Comparison of ENCODE assay signal across 8 cellular contexts in the genomic region with DNA sequence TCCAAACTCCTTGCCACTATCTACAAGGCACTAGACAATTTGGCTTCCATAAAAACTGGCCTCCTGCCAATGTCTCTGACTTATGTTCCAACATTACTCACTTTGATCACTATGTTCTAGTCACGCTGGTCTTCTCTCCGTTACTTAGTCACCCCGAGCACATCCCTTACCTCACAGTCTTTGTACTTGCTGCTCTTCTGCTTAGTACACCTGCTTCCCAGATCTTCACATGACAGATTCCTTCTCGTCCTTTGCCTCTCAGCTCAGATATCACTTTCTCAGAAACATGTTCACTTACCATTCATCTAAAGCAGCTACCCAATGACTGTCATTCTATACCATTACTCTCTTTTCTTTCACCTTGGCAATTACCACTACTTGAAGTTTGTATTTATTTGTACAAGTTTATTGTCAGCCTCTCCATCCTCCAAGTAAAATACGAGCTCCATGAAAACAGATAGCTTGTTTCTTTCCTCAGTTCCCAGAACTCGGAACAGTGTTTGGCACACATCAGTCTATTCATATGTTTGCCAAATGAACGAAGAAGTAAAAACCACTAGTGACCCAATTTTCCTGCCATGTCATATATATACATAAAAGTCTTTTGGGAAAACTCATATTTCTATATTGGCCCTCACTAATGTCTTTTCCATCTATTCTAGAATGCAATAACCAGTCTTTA. TPM values are rescaled to one million over a fixed set of nuclear protein-coding genes. Genes with fewer than 3 reads are reported as not detected.
DNase-seq lines count a peak whose midpoint lies in the region; ATAC-seq and TF ChIP-seq lines count a peak whose summit lies in the region.

No MANE protein-coding gene starts in this region.

- H3K27me3 ChIP-seq in prostate gland (replicated peaks; ENCODE audit: insufficient read depth) = no peaks in the 10 kb centered on the region

- ATAC-seq in GM21717 (IDR thresholded peaks at IDR 0.05; ENCODE audit: unreplicated experiment) = no peak

- TF ChIP-seq POLR2A in erythroblast (IDR thresholded peaks at IDR 0.05; ENCODE audit: low read length) = no peak
- TF ChIP-seq POLR2A in prostate gland (IDR thresholded peaks at IDR 0.05) = no peak

- intact Hi-C loops in prostate gland (cut with DNase I) = no loop called here
- intact Hi-C loops in posterior vena cava (cut with DNase I) = no loop called here

- 16% methylated on average over 7 of the region's 7 CpGs for WGBS in prostate gland

- TF ChIP-seq CTCF in prostate gland (IDR thresholded peaks at IDR 0.05) = no peak

- H3K27ac ChIP-seq in prostate gland = peak overlapping the region; percentile 9 to 58

- H3K4me1 ChIP-seq in prostate gland (replicated peaks) = no peaks in the 10 kb centered on the region

- DNase-seq in EL (peak; percentile 93), NCI-H2196 (lab: John Stamatoyannopoulos, UW; ENCODE audit: unreplicated experiment) (peak; percentile 70), erythroblast (lab: John Stamatoyannopoulos, UW) (peak; percentile 41 to 68), prostate gland (ENCODE audit: low spot score) (peak; percentile 76), MV-4-11 (lab: John Stamatoyannopoulos, UW) (no peak), posterior vena cava (ENCODE audit: low spot score) (no peak)
- DNase-seq in central memory CD4-positive, alpha-beta T cell = no peak

- no peak overlapping the region for H3K4me3 ChIP-seq in prostate gland

- H3K9me3 ChIP-seq in prostate gland = no peaks in the 10 kb centered on the region

- no peaks in the 10 kb centered on the region for H3K36me3 ChIP-seq in prostate gland

RNA-seq across cellular contexts. Expression of gene SLC22A5, which starts 5.9 kb away (rescaled TPM):
- total RNA-seq in prostate gland (10 to 100 TPM; 26.2 to 37.5 TPM), posterior vena cava (1 to 10 TPM; 7.4 to 9.6 TPM)

Comparison
In these comparisons a context has a peak if more than half of its experiments do, and no peak if none do; other contexts are left out.
1. DNase-seq: peak in EL (single experiment), NCI-H2196 (single experiment), erythroblast (2 of 2) and prostate gland (single experiment); none in MV-4-11 (single experiment), posterior vena cava (single experiment) and central memory CD4-positive, alpha-beta T cell (single experiment).